27 cellular contexts compared by ENCODE assay signal in genomic region chr1:154499446-154499845, GRCh38. TPM values are rescaled to one million over a fixed set of nuclear protein-coding genes. Genes with fewer than 3 reads are reported as not detected.
DNase-seq lines count a peak whose midpoint lies in the region; ATAC-seq, FAIRE-seq and TF ChIP-seq lines count a peak whose summit lies in the region.
"Had no signal": no experiment of that assay in that cellular context is flagged by ENCODE, and none has a peak within 500 bp of the region (broad histone marks: within the 10 kb centered on the region; RNA-seq: fewer than 3 reads in every experiment).

No MANE protein-coding gene starts in this region.

- peaks cover 35 to 44% (median 42%) of the 10 kb centered on the region in 11 experiments for H3K27me3 ChIP-seq in BLaER1 treated with 17β-estradiol and CSF1 and Interleukin-3, amounts not matched to agents 10 nM and 100 nM
- H3K27me3 ChIP-seq in bronchial epithelial cell (ENCODE audit: control insufficient read depth, insufficient read depth, low read length) (peaks cover 19% of the 10 kb centered on the region), gastrocnemius medialis (peaks cover 34 to 55% (median 39%) of the 10 kb centered on the region in 3 donors)
- H3K27me3 ChIP-seq: right lobe of liver had no signal

- peaks cover 39% of the 10 kb centered on the region for H3K4me1 Mint-ChIP-seq in activated CD4-positive, alpha-beta memory T cell treated with anti-CD3 and anti-CD28 coated beads for 36 hours (ENCODE audit: low read depth)
- H3K4me1 Mint-ChIP-seq in activated CD4-positive, alpha-beta memory T cell treated with anti-CD3 and anti-CD28 coated beads, Interleukin-2, amount 10 ng/mL, durations not matched to agents 7 days and 5 days, result peaks cover 22% of the 10 kb centered on the region

- in situ Hi-C loops in gastrocnemius medialis (cut with MboI; ENCODE audit: low sequenced_read_pairs in 4 of 4), result no loop called here

- H3K36me3 ChIP-seq in BLaER1 treated with 17β-estradiol and CSF1 and Interleukin-3, amounts not matched to agents 10 nM and 100 nM, result no peaks in the 10 kb centered on the region
- H3K36me3 ChIP-seq in bronchial epithelial cell (ENCODE audit: control insufficient read depth, insufficient read depth, low read length) (no peaks in the 10 kb centered on the region), gastrocnemius medialis (no peaks in the 10 kb centered on the region)
- H3K36me3 ChIP-seq: right lobe of liver, SJCRH30, WERI-Rb-1 had no signal

- peak; percentile 29 for DNase-seq in activated CD4-positive, alpha-beta memory T cell treated with anti-CD3 and anti-CD28 coated beads for 36 hours
- DNase-seq in activated CD4-positive, alpha-beta memory T cell treated with anti-CD3 and anti-CD28 coated beads, Interleukin-2, amount 10 ng/mL, durations not matched to agents 7 days and 5 days, result no peak
- DNase-seq in bronchial epithelial cell (ENCODE audit: low read depth), result peak; percentile 8
- no peak for DNase-seq in gastrocnemius medialis
- DNase-seq: activated effector memory CD4-positive, alpha-beta T cell treated with anti-CD3 and anti-CD28 coated beads, Interleukin-2, amount 50 U/mL, for 16 hours; C1 segment of cervical spinal cord; effector CD4-positive, alpha-beta T cell; glutamatergic neuron; NCI-H1417; NCI-H748 treated with DMSO at 0.1 percent for 48 hours; right lobe of liver; SJCRH30; stimulated activated naive CD4-positive, alpha-beta T cell treated with Interleukin-2 at 50 U/mL for 16 hours; WERI-Rb-1 had no signal

- no peak for ATAC-seq in gastrocnemius medialis
- ATAC-seq in HG03175 (IDR thresholded peaks at IDR 0.05; ENCODE audit: unreplicated experiment), result no peak
- ATAC-seq in HG03342 (IDR thresholded peaks at IDR 0.05; ENCODE audit: unreplicated experiment), result no peak
- no peak for ATAC-seq in HG02885 (IDR thresholded peaks at IDR 0.05; ENCODE audit: poor library complexity, unreplicated experiment)
- ATAC-seq: A549, GM23338, right lobe of liver had no signal

- TF ChIP-seq POLR2A in gastrocnemius medialis (IDR thresholded peaks at IDR 0.05), result no peak

- peaks cover 34% of the 10 kb centered on the region for H3K27me3 Mint-ChIP-seq in activated CD4-positive, alpha-beta memory T cell treated with anti-CD3 and anti-CD28 coated beads for 36 hours
- peaks cover 42% of the 10 kb centered on the region for H3K27me3 Mint-ChIP-seq in activated CD4-positive, alpha-beta memory T cell treated with anti-CD3 and anti-CD28 coated beads, Interleukin-2, amount 10 ng/mL, durations not matched to agents 7 days and 5 days

- CTCF ChIA-PET in activated CD4-positive, alpha-beta memory T cell treated with anti-CD3 and anti-CD28 coated beads for 36 hours (lab: Charles Lee), result interaction anchor here (1.0 kb wide), 1 partner anchor 47 kb away, joined by 3 read pairs; no protein-coding TSS in a partner anchor
- CTCF ChIA-PET in activated CD4-positive, alpha-beta memory T cell treated with anti-CD3 and anti-CD28 coated beads, Interleukin-2, amount 10 ng/mL, durations not matched to agents 7 days and 5 days (lab: Charles Lee), result interaction anchor here (1.2 kb wide), 1 partner anchor 20 kb away, joined by 3 read pairs; no protein-coding TSS in a partner anchor

- peak overlapping the region; percentile 7 to 93 (median 74); a peak in 20 of 22 replicates for H3K4me2 ChIP-seq in BLaER1 treated with 17β-estradiol and CSF1 and Interleukin-3, amounts not matched to agents 10 nM and 100 nM
- H3K4me2 ChIP-seq: A549, GM23338 had no signal

- intact Hi-C loops in activated CD4-positive, alpha-beta memory T cell treated with anti-CD3 and anti-CD28 coated beads for 36 hours (cut with micrococcal nuclease), result loop anchor here (5.0 kb wide), 1 partner anchor 258 kb away; no protein-coding TSS in a partner anchor
- intact Hi-C loops in gastrocnemius medialis (cut with DNase I; ENCODE audit: low total_unique reads), result no loop called here

- no peaks in the 10 kb centered on the region for H3K9me3 Mint-ChIP-seq in activated CD4-positive, alpha-beta memory T cell treated with anti-CD3 and anti-CD28 coated beads for 36 hours
- peaks cover 6% of the 10 kb centered on the region for H3K9me3 Mint-ChIP-seq in activated CD4-positive, alpha-beta memory T cell treated with anti-CD3 and anti-CD28 coated beads, Interleukin-2, amount 10 ng/mL, durations not matched to agents 7 days and 5 days
- H3K9me3 Mint-ChIP-seq: central memory CD8-positive, alpha-beta T cell; T-helper 1 cell treated with Interleukin-12 subunit alpha and Interleukin-12 subunit beta and Interleukin-4 antibody, amounts not matched to agents 30 μg/mL and 1 μg/mL, for 36 hours; type B pancreatic cell had no signal

- no peak overlapping the region for H3K4me3 ChIP-seq in BLaER1 treated with 17β-estradiol and CSF1 and Interleukin-3, amounts not matched to agents 10 nM and 100 nM
- H3K4me3 ChIP-seq in bronchial epithelial cell (ENCODE audit: low read depth, low read length) (no peak overlapping the region), gastrocnemius medialis (peak overlapping the region; percentile 41 to 68 (median 54))
- H3K4me3 ChIP-seq: A549, GM23338, SJCRH30 had no signal

- H4K20me1 ChIP-seq in BLaER1 treated with 17β-estradiol and CSF1 and Interleukin-3, amounts not matched to agents 10 nM and 100 nM, result no peaks in the 10 kb centered on the region

- no peak overlapping the region for H3K27ac Mint-ChIP-seq in activated CD4-positive, alpha-beta memory T cell treated with anti-CD3 and anti-CD28 coated beads for 36 hours
- no peak overlapping the region for H3K27ac Mint-ChIP-seq in activated CD4-positive, alpha-beta memory T cell treated with anti-CD3 and anti-CD28 coated beads, Interleukin-2, amount 10 ng/mL, durations not matched to agents 7 days and 5 days
- H3K27ac Mint-ChIP-seq: GM23338; T-helper 1 cell treated with Interleukin-12 subunit alpha and Interleukin-12 subunit beta and Interleukin-4 antibody, amounts not matched to agents 30 μg/mL and 1 μg/mL, for 36 hours; type B pancreatic cell had no signal

- no peak overlapping the region for H3K4me3 Mint-ChIP-seq in activated CD4-positive, alpha-beta memory T cell treated with anti-CD3 and anti-CD28 coated beads for 36 hours
- H3K4me3 Mint-ChIP-seq in activated CD4-positive, alpha-beta memory T cell treated with anti-CD3 and anti-CD28 coated beads, Interleukin-2, amount 10 ng/mL, durations not matched to agents 7 days and 5 days, result no peak overlapping the region
- H3K4me3 Mint-ChIP-seq: central memory CD8-positive, alpha-beta T cell; GM23338; T-helper 1 cell treated with Interleukin-12 subunit alpha and Interleukin-12 subunit beta and Interleukin-4 antibody, amounts not matched to agents 30 μg/mL and 1 μg/mL, for 36 hours had no signal

- peaks cover 10 to 23% (median 19%) of the 10 kb centered on the region in 11 experiments; a peak in 20 of 22 replicates for H3K9me3 ChIP-seq in BLaER1 treated with 17β-estradiol and CSF1 and Interleukin-3, amounts not matched to agents 10 nM and 100 nM (replicated peaks in 1 of 11)
- no peaks in the 10 kb centered on the region for H3K9me3 ChIP-seq in gastrocnemius medialis
- H3K9me3 ChIP-seq: A549, right lobe of liver, SJCRH30 had no signal

- TF ChIP-seq CTCF in bronchial epithelial cell (IDR thresholded peaks at IDR 0.05; ENCODE audit: insufficient read depth, low read length, severe bottlenecking) (no peak), gastrocnemius medialis (IDR thresholded peaks at IDR 0.05 in 4 of 5, conservative IDR thresholded peaks at IDR 0.05 in 1 of 5) (no peak)

- no peak for FAIRE-seq in bronchial epithelial cell (lab: Jason Lieb, UNC)
- FAIRE-seq: A549, D721Med had no signal

- H3K4me1 ChIP-seq in BLaER1 treated with 17β-estradiol and CSF1 and Interleukin-3, amounts not matched to agents 10 nM and 100 nM, result peaks cover 68 to 84% (median 81%) of the 10 kb centered on the region in 10 experiments
- peaks cover 5 to 10% of the 10 kb centered on the region in 2 donors for H3K4me1 ChIP-seq in gastrocnemius medialis
- H3K4me1 ChIP-seq: SJCRH30 had no signal

- H3K27ac ChIP-seq in BLaER1 treated with 17β-estradiol and CSF1 and Interleukin-3, amounts not matched to agents 10 nM and 100 nM, result no peak overlapping the region
- peak overlapping the region in 3 of 4 donors; percentile 36 to 46 (median 45) for H3K27ac ChIP-seq in gastrocnemius medialis
- H3K27ac ChIP-seq: A549, right lobe of liver, SJCRH30, WERI-Rb-1 had no signal

- no peaks in the 10 kb centered on the region for H3K36me3 Mint-ChIP-seq in activated CD4-positive, alpha-beta memory T cell treated with anti-CD3 and anti-CD28 coated beads for 36 hours
- peaks cover 5% of the 10 kb centered on the region for H3K36me3 Mint-ChIP-seq in activated CD4-positive, alpha-beta memory T cell treated with anti-CD3 and anti-CD28 coated beads, Interleukin-2, amount 10 ng/mL, durations not matched to agents 7 days and 5 days (ENCODE audit: low read depth)
- H3K36me3 Mint-ChIP-seq: type B pancreatic cell had no signal

- no peak overlapping the region for H3K9ac ChIP-seq in BLaER1 treated with 17β-estradiol and CSF1 and Interleukin-3, amounts not matched to agents 10 nM and 100 nM

- POLR2A ChIA-PET in activated CD4-positive, alpha-beta memory T cell treated with anti-CD3 and anti-CD28 coated beads for 36 hours (lab: Charles Lee), result no interaction called here
- POLR2A ChIA-PET in activated CD4-positive, alpha-beta memory T cell treated with anti-CD3 and anti-CD28 coated beads, Interleukin-2, amount 10 ng/mL, durations not matched to agents 7 days and 5 days (lab: Charles Lee), result interaction anchor here (0.9 kb wide), 1 partner anchor 113 kb away, joined by 3 read pairs; no protein-coding TSS in a partner anchor

RNA-seq across cellular contexts. Expression of gene TDRD10, which starts 2.6 kb away (rescaled TPM):
- total RNA-seq in activated CD4-positive, alpha-beta memory T cell treated with anti-CD3 and anti-CD28 coated beads for 36 hours, result not detected
- not detected for total RNA-seq in activated CD4-positive, alpha-beta memory T cell treated with anti-CD3 and anti-CD28 coated beads, Interleukin-2, amount 10 ng/mL, durations not matched to agents 7 days and 5 days
- total RNA-seq in bronchial epithelial cell (under 0.01 TPM in 1 of 2 replicates, not detected in the other), gastrocnemius medialis (1 to 10 TPM in 1 of 4 donors, under 1 TPM in 3; 0.61 to 4.2 (median 0.62) TPM)
- total RNA-seq: GM23338, myocyte, osteoblast, SJCRH30 had no signal

RNA-seq across cellular contexts. Expression of gene SHE, which starts 2.8 kb away (rescaled TPM):
- total RNA-seq in activated CD4-positive, alpha-beta memory T cell treated with anti-CD3 and anti-CD28 coated beads for 36 hours, result under 1 TPM in 1 of 2 experiments, not detected in 1; 0.07 TPM
- total RNA-seq in activated CD4-positive, alpha-beta memory T cell treated with anti-CD3 and anti-CD28 coated beads, Interleukin-2, amount 10 ng/mL, durations not matched to agents 7 days and 5 days, result not detected
- total RNA-seq in bronchial epithelial cell (under 0.01 TPM in 1 of 2 replicates, not detected in the other), gastrocnemius medialis (1 to 10 TPM; 5.0 to 6.9 (median 6.2) TPM)
- total RNA-seq: myocyte, OCI-LY7, osteoblast had no signal

RNA-seq across cellular contexts. Expression of gene UBE2Q1, which starts 59.0 kb away (rescaled TPM):
- total RNA-seq in activated CD4-positive, alpha-beta memory T cell treated with anti-CD3 and anti-CD28 coated beads for 36 hours, result 10 to 100 TPM; 82.5 to 86.2 TPM
- 100 to 1,000 TPM; 118 to 122 TPM for total RNA-seq in activated CD4-positive, alpha-beta memory T cell treated with anti-CD3 and anti-CD28 coated beads, Interleukin-2, amount 10 ng/mL, durations not matched to agents 7 days and 5 days
- total RNA-seq in bronchial epithelial cell (20.3 and 23.3 TPM in 2 replicates), gastrocnemius medialis (10 to 100 TPM; 18.8 to 42.8 (median 24.1) TPM)

Comparison
In these comparisons a context has a peak if more than half of its experiments do, and no peak if none do; other contexts are left out.
1. DNase-seq: peak in activated CD4-positive, alpha-beta memory T cell treated with anti-CD3 and anti-CD28 coated beads for 36 hours (single experiment) and bronchial epithelial cell (single experiment); none in activated CD4-positive, alpha-beta memory T cell treated with anti-CD3 and anti-CD28 coated beads, Interleukin-2, amount 10 ng/mL, durations not matched to agents 7 days and 5 days (single experiment) and gastrocnemius medialis (0 of 2).
2. H3K27ac ChIP-seq: peak in gastrocnemius medialis (3 of 4); none in BLaER1 treated with 17β-estradiol and CSF1 and Interleukin-3, amounts not matched to agents 10 nM and 100 nM (0 of 11).
3. H3K4me3 ChIP-seq: peak in gastrocnemius medialis (4 of 4); none in BLaER1 treated with 17β-estradiol and CSF1 and Interleukin-3, amounts not matched to agents 10 nM and 100 nM (0 of 10) and bronchial epithelial cell (single experiment).